In the genomic region with DNA sequence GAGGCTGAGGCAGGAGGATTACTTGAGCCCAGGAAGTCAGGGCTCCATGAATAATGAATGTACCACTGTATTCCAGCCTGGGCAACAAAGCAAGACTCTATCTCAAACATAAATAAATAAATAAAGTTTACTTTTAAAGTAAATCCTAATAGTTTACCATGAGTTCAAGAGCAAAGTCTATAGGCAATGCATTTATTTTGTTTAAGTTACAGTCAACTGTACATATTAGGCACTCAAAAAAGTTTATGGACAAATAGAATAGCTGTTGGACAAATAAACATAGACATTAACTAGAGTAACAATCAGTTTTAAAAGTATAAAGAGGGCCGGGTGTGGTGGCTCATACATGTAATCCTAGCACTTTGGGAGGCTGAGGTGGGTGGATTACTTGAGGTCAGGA, we compare ENCODE assay signal across 19 cellular contexts. TPM values are rescaled to one million over a fixed set of nuclear protein-coding genes. Genes with fewer than 3 reads are reported as not detected.
DNase-seq lines count a peak whose midpoint lies in the region; ATAC-seq and TF ChIP-seq lines count a peak whose summit lies in the region.
"Had no signal": no experiment of that assay in that cellular context is flagged by ENCODE, and none has a peak within 500 bp of the region (broad histone marks: within the 10 kb centered on the region; RNA-seq: fewer than 3 reads in every experiment).

No MANE protein-coding gene starts in this region.

- TF ChIP-seq CTCF in thyroid gland (IDR thresholded peaks at IDR 0.05), result no peak

- H3K36me3 ChIP-seq in BLaER1 treated with 17β-estradiol and CSF1 and Interleukin-3, amounts not matched to agents 10 nM and 100 nM, result peaks cover 0 to 3% (median under 1%) of the 10 kb centered on the region in 11 experiments; a peak in 9 of 22 replicates
- H3K36me3 ChIP-seq in thyroid gland, result no peaks in the 10 kb centered on the region

- intact Hi-C loops in dendritic cell treated with granulocyte-macrophage colony-stimulating factor and Interleukin-4, amounts not matched to agents 40 ng/mL and 50 ng/mL, for 4 days (cut with micrococcal nuclease), result no loop called here
- intact Hi-C loops in thyroid gland (cut with DNase I), result no loop called here

- H3K4me3 Mint-ChIP-seq in activated T-cell treated with anti-CD3 and anti-CD28 coated beads, Interleukin-2, amount 50 U/mL, for 72 hours, result no peak overlapping the region
- no peak overlapping the region for H3K4me3 Mint-ChIP-seq in dendritic cell treated with granulocyte-macrophage colony-stimulating factor and Interleukin-4, amounts not matched to agents 40 ng/mL and 50 ng/mL, for 4 days
- H3K4me3 Mint-ChIP-seq: B cell; CD4-positive, alpha-beta T cell; CD8-positive, alpha-beta memory T cell had no signal

- TF ChIP-seq POLR2A in thyroid gland (IDR thresholded peaks at IDR 0.05), result no peak

- H3K4me1 ChIP-seq in BLaER1 treated with 17β-estradiol and CSF1 and Interleukin-3, amounts not matched to agents 10 nM and 100 nM, result peaks cover 31 to 47% (median 38%) of the 10 kb centered on the region in 10 experiments
- peaks cover 12 to 19% of the 10 kb centered on the region in 2 donors for H3K4me1 ChIP-seq in thyroid gland

- H3K27ac ChIP-seq in BLaER1 treated with 17β-estradiol and CSF1 and Interleukin-3, amounts not matched to agents 10 nM and 100 nM, result peak overlapping the region in 2 of 11 experiments; percentile 65 to 69; a peak in 3 of 22 replicates
- peak overlapping the region in 2 of 3 donors; percentile 34 to 45 for H3K27ac ChIP-seq in thyroid gland
- H3K27ac ChIP-seq: BLaER1, GM23248 had no signal

- H3K4me1 Mint-ChIP-seq in activated T-cell treated with anti-CD3 and anti-CD28 coated beads, Interleukin-2, amount 50 U/mL, for 72 hours (ENCODE audit: low read depth), result peaks cover 17% of the 10 kb centered on the region
- peaks cover 20% of the 10 kb centered on the region for H3K4me1 Mint-ChIP-seq in dendritic cell treated with granulocyte-macrophage colony-stimulating factor and Interleukin-4, amounts not matched to agents 40 ng/mL and 50 ng/mL, for 4 days (ENCODE audit: low read depth)

- no peaks in the 10 kb centered on the region for H3K9me3 Mint-ChIP-seq in activated T-cell treated with anti-CD3 and anti-CD28 coated beads, Interleukin-2, amount 50 U/mL, for 72 hours
- H3K9me3 Mint-ChIP-seq in dendritic cell treated with granulocyte-macrophage colony-stimulating factor and Interleukin-4, amounts not matched to agents 40 ng/mL and 50 ng/mL, for 4 days, result no peaks in the 10 kb centered on the region
- H3K9me3 Mint-ChIP-seq: CD4-positive, alpha-beta T cell had no signal

- H3K4me2 ChIP-seq in BLaER1 treated with 17β-estradiol and CSF1 and Interleukin-3, amounts not matched to agents 10 nM and 100 nM, result peak overlapping the region in 8 of 11 experiments; percentile 3 to 46 (median 19); a peak in 5 of 22 replicates
- H3K4me2 ChIP-seq: BLaER1 had no signal

- peaks cover 2 to 8% of the 10 kb centered on the region in 2 donors for H3K36me3 Mint-ChIP-seq in activated T-cell treated with anti-CD3 and anti-CD28 coated beads, Interleukin-2, amount 50 U/mL, for 72 hours (ENCODE audit: insufficient read depth in 2 of 2)
- peaks cover 9% of the 10 kb centered on the region for H3K36me3 Mint-ChIP-seq in dendritic cell treated with granulocyte-macrophage colony-stimulating factor and Interleukin-4, amounts not matched to agents 40 ng/mL and 50 ng/mL, for 4 days (ENCODE audit: low read depth)
- H3K36me3 Mint-ChIP-seq: CD14-positive monocyte had no signal

- 76 to 98% methylated on average over 1 of the region's 1 CpG for WGBS in thyroid gland, 2 donors

- no peak for ATAC-seq in activated T-cell treated with anti-CD3 and anti-CD28 coated beads, Interleukin-2, amount 50 U/mL, for 72 hours (replicated peaks in 1 of 2)
- ATAC-seq: GM12878 had no signal

- H3K27me3 Mint-ChIP-seq in activated T-cell treated with anti-CD3 and anti-CD28 coated beads, Interleukin-2, amount 50 U/mL, for 72 hours (ENCODE audit: low read depth), result no peaks in the 10 kb centered on the region
- H3K27me3 Mint-ChIP-seq in dendritic cell treated with granulocyte-macrophage colony-stimulating factor and Interleukin-4, amounts not matched to agents 40 ng/mL and 50 ng/mL, for 4 days, result no peaks in the 10 kb centered on the region
- H3K27me3 Mint-ChIP-seq: B cell; CD4-positive, alpha-beta T cell had no signal

- H3K9ac ChIP-seq in BLaER1 treated with 17β-estradiol and CSF1 and Interleukin-3, amounts not matched to agents 10 nM and 100 nM, result 0 out of 22 replicates have a peak overlapping the region, but pooled peaks of 1 of the 11 experiments have one; percentile 16
- H3K9ac ChIP-seq: BLaER1, GM23248 had no signal

- DNase-seq in activated T-cell treated with anti-CD3 and anti-CD28 coated beads, Interleukin-2, amount 50 U/mL, for 72 hours, result no peak
- no peak for DNase-seq in activated T-cell treated with anti-CD3 and anti-CD28 coated beads for 4 hours
- DNase-seq in thyroid gland, result no peak
- DNase-seq in Kasumi-1 (lab: John Stamatoyannopoulos, UW), result no peak
- no peak for DNase-seq in EL
- DNase-seq: CD4-positive, alpha-beta T cell; CD8-positive, alpha-beta memory T cell; DMS 273 treated with DMSO at 0.1 percent for 48 hours; DND-41; GDM1; GM23248; H7; HCEC 1CT had no signal

- H4K20me1 ChIP-seq in BLaER1 treated with 17β-estradiol and CSF1 and Interleukin-3, amounts not matched to agents 10 nM and 100 nM, result no peaks in the 10 kb centered on the region
- H4K20me1 ChIP-seq: BLaER1 had no signal

- H3K27me3 ChIP-seq in BLaER1 treated with 17β-estradiol and CSF1 and Interleukin-3, amounts not matched to agents 10 nM and 100 nM, result no peaks in the 10 kb centered on the region
- no peaks in the 10 kb centered on the region for H3K27me3 ChIP-seq in thyroid gland
- H3K27me3 ChIP-seq: BLaER1 had no signal

- no peak overlapping the region for H3K4me3 ChIP-seq in BLaER1 treated with 17β-estradiol and CSF1 and Interleukin-3, amounts not matched to agents 10 nM and 100 nM
- H3K4me3 ChIP-seq in thyroid gland (replicated peaks in 1 of 3), result no peak overlapping the region
- H3K4me3 ChIP-seq: BLaER1, GM12878, GM23248 had no signal

- H3K27ac Mint-ChIP-seq in activated T-cell treated with anti-CD3 and anti-CD28 coated beads, Interleukin-2, amount 50 U/mL, for 72 hours, result peak overlapping the region; percentile 10
- peak overlapping the region; percentile 48 for H3K27ac Mint-ChIP-seq in dendritic cell treated with granulocyte-macrophage colony-stimulating factor and Interleukin-4, amounts not matched to agents 40 ng/mL and 50 ng/mL, for 4 days
- H3K27ac Mint-ChIP-seq: CD4-positive, alpha-beta T cell had no signal

- H3K9me3 ChIP-seq in BLaER1 treated with 17β-estradiol and CSF1 and Interleukin-3, amounts not matched to agents 10 nM and 100 nM (replicated peaks in 1 of 11), result no peaks in the 10 kb centered on the region
- H3K9me3 ChIP-seq in thyroid gland, result no peaks in the 10 kb centered on the region
- H3K9me3 ChIP-seq: BLaER1 had no signal

RNA-seq across cellular contexts. Expression of a gene that starts 3.7 kb away (rescaled TPM):
- 10 to 100 TPM; 50.7 to 52.2 TPM for total RNA-seq in activated T-cell treated with anti-CD3 and anti-CD28 coated beads, Interleukin-2, amount 50 U/mL, for 72 hours
- 10 to 100 TPM; 25.6 to 37.9 (median 32.5) TPM for total RNA-seq in thyroid gland

RNA-seq across cellular contexts. Expression of a gene that starts 12.0 kb away (rescaled TPM):
- under 1 TPM; 0.36 to 0.95 TPM for total RNA-seq in activated T-cell treated with anti-CD3 and anti-CD28 coated beads, Interleukin-2, amount 50 U/mL, for 72 hours
- total RNA-seq in thyroid gland, result under 1 TPM in 3 of 4 donors, not detected in 1; 0.11 to 0.75 (median 0.54) TPM
- total RNA-seq: GM23248 had no signal

RNA-seq across cellular contexts. Expression of a gene that starts 12.4 kb away (rescaled TPM):
- 10 to 100 TPM in 1 of 2 donors, 1 to 10 TPM in 1; 10.0 to 11.5 TPM for total RNA-seq in activated T-cell treated with anti-CD3 and anti-CD28 coated beads, Interleukin-2, amount 50 U/mL, for 72 hours
- total RNA-seq in thyroid gland, result 10 to 100 TPM; 25.8 to 31.9 (median 28.4) TPM

RNA-seq across cellular contexts. Expression of a gene that starts 30.3 kb away (rescaled TPM):
- 1,000 to 10,000 TPM; 1,142 to 1,191 TPM for total RNA-seq in activated T-cell treated with anti-CD3 and anti-CD28 coated beads, Interleukin-2, amount 50 U/mL, for 72 hours
- total RNA-seq in thyroid gland, result 1,000 to 10,000 TPM in 2 of 4 donors, 100 to 1,000 TPM in 2; 425 to 1,406 (median 814) TPM

RNA-seq across cellular contexts. Expression of a gene that starts 38.7 kb away (rescaled TPM):
- 10 to 100 TPM; 28.3 to 63.3 TPM for total RNA-seq in activated T-cell treated with anti-CD3 and anti-CD28 coated beads, Interleukin-2, amount 50 U/mL, for 72 hours
- total RNA-seq in thyroid gland, result 10 to 100 TPM; 23.9 to 43.9 (median 35.8) TPM
